2 cellular contexts compared by ENCODE assay signal in the genomic region with DNA sequence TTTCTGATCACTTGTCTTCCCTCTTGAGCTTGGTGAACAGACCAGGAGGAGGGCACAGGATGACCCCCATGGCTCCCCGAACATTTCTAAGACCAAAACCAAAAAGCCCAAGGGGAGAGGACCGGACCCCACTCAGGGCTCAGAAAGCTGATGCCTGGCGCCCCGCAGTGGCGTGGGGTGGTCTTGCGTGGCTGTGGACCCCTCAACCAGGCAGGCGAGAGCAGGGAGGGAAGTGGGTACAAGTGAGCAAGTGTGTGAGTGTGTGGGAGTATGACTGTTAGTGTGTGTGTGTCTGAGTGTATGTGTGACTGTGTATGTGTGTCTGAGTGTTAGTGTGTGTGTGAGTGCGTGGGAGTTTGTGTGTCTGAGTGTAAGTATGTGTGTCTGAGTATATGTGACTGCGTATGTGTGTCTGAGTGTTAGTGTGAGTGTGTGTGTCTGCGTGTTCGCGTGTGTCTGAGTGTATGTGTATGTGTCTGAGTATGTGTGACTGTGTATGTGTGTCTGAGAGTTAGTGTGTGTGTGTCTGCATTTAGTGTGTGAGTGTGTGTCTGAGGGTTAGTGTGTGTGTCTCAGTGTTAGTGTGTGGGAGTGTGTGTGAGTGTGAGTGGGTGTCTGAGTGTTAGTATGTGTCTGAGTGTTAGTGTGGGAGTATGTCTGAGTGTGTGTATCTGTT.
TF ChIP-seq lines count a peak whose summit lies in the region.

No MANE protein-coding gene starts in this region.

TF ChIP-seq in HCT116, 20 proteins besides CTCF, POLR2A, EP300 and RAD21 (continued from another document):
- TF ChIP-seq, protein P1, sequence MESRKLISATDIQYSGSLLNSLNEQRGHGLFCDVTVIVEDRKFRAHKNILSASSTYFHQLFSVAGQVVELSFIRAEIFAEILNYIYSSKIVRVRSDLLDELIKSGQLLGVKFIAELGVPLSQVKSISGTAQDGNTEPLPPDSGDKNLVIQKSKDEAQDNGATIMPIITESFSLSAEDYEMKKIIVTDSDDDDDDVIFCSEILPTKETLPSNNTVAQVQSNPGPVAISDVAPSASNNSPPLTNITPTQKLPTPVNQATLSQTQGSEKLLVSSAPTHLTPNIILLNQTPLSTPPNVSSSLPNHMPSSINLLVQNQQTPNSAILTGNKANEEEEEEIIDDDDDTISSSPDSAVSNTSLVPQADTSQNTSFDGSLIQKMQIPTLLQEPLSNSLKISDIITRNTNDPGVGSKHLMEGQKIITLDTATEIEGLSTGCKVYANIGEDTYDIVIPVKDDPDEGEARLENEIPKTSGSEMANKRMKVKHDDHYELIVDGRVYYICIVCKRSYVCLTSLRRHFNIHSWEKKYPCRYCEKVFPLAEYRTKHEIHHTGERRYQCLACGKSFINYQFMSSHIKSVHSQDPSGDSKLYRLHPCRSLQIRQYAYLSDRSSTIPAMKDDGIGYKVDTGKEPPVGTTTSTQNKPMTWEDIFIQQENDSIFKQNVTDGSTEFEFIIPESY (IDR thresholded peaks at IDR 0.05; ENCODE audit: extremely low read depth, insufficient replicate concordance, low read length): no peak
- TF ChIP-seq EGR1 (IDR thresholded peaks at IDR 0.05; ENCODE audit: low read depth) (no peak), POLR2AphosphoS5 (IDR thresholded peaks at IDR 0.05; ENCODE audit: low read depth, low read length) (no peak), YY1 (IDR thresholded peaks at IDR 0.05; ENCODE audit: extremely low read depth, insufficient replicate concordance, low read depth, low read length) (no peak), ZNF274 (IDR thresholded peaks at IDR 0.05; ENCODE audit: low read depth, low read length) (no peak), EZH2 (IDR thresholded peaks at IDR 0.05) (no peak)
- TF ChIP-seq, protein P2, sequence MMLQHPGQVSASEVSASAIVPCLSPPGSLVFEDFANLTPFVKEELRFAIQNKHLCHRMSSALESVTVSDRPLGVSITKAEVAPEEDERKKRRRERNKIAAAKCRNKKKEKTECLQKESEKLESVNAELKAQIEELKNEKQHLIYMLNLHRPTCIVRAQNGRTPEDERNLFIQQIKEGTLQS (IDR thresholded peaks at IDR 0.05): no peak

TF ChIP-seq in WTC11, 78 proteins besides CTCF, POLR2A, EP300 and RAD21:
- TF ChIP-seq, protein P3, sequence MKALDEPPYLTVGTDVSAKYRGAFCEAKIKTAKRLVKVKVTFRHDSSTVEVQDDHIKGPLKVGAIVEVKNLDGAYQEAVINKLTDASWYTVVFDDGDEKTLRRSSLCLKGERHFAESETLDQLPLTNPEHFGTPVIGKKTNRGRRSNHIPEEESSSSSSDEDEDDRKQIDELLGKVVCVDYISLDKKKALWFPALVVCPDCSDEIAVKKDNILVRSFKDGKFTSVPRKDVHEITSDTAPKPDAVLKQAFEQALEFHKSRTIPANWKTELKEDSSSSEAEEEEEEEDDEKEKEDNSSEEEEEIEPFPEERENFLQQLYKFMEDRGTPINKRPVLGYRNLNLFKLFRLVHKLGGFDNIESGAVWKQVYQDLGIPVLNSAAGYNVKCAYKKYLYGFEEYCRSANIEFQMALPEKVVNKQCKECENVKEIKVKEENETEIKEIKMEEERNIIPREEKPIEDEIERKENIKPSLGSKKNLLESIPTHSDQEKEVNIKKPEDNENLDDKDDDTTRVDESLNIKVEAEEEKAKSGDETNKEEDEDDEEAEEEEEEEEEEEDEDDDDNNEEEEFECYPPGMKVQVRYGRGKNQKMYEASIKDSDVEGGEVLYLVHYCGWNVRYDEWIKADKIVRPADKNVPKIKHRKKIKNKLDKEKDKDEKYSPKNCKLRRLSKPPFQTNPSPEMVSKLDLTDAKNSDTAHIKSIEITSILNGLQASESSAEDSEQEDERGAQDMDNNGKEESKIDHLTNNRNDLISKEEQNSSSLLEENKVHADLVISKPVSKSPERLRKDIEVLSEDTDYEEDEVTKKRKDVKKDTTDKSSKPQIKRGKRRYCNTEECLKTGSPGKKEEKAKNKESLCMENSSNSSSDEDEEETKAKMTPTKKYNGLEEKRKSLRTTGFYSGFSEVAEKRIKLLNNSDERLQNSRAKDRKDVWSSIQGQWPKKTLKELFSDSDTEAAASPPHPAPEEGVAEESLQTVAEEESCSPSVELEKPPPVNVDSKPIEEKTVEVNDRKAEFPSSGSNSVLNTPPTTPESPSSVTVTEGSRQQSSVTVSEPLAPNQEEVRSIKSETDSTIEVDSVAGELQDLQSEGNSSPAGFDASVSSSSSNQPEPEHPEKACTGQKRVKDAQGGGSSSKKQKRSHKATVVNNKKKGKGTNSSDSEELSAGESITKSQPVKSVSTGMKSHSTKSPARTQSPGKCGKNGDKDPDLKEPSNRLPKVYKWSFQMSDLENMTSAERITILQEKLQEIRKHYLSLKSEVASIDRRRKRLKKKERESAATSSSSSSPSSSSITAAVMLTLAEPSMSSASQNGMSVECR (CRISPR knock-in tag; IDR thresholded peaks at IDR 0.05; ENCODE audit: borderline replicate concordance): no peak
- no peak for TF ChIP-seq ZNF396 (CRISPR knock-in tag; IDR thresholded peaks at IDR 0.05; ENCODE audit: borderline replicate concordance)
- TF ChIP-seq SMAD3 (CRISPR knock-in tag; IDR thresholded peaks at IDR 0.05; ENCODE audit: borderline replicate concordance): no peak
- TF ChIP-seq, protein P4, sequence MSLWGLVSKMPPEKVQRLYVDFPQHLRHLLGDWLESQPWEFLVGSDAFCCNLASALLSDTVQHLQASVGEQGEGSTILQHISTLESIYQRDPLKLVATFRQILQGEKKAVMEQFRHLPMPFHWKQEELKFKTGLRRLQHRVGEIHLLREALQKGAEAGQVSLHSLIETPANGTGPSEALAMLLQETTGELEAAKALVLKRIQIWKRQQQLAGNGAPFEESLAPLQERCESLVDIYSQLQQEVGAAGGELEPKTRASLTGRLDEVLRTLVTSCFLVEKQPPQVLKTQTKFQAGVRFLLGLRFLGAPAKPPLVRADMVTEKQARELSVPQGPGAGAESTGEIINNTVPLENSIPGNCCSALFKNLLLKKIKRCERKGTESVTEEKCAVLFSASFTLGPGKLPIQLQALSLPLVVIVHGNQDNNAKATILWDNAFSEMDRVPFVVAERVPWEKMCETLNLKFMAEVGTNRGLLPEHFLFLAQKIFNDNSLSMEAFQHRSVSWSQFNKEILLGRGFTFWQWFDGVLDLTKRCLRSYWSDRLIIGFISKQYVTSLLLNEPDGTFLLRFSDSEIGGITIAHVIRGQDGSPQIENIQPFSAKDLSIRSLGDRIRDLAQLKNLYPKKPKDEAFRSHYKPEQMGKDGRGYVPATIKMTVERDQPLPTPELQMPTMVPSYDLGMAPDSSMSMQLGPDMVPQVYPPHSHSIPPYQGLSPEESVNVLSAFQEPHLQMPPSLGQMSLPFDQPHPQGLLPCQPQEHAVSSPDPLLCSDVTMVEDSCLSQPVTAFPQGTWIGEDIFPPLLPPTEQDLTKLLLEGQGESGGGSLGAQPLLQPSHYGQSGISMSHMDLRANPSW (CRISPR knock-in tag; conservative IDR thresholded peaks at IDR 0.05; ENCODE audit: low read depth): no peak
- no peak for TF ChIP-seq ZNF138 (CRISPR knock-in tag; conservative IDR thresholded peaks at IDR 0.05)
- TF ChIP-seq, protein P5, sequence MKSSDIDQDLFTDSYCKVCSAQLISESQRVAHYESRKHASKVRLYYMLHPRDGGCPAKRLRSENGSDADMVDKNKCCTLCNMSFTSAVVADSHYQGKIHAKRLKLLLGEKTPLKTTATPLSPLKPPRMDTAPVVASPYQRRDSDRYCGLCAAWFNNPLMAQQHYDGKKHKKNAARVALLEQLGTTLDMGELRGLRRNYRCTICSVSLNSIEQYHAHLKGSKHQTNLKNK (CRISPR knock-in tag; IDR thresholded peaks at IDR 0.05): no peak
- no peak for TF ChIP-seq EMX1 (CRISPR knock-in tag; IDR thresholded peaks at IDR 0.05)
- TF ChIP-seq, protein P6, sequence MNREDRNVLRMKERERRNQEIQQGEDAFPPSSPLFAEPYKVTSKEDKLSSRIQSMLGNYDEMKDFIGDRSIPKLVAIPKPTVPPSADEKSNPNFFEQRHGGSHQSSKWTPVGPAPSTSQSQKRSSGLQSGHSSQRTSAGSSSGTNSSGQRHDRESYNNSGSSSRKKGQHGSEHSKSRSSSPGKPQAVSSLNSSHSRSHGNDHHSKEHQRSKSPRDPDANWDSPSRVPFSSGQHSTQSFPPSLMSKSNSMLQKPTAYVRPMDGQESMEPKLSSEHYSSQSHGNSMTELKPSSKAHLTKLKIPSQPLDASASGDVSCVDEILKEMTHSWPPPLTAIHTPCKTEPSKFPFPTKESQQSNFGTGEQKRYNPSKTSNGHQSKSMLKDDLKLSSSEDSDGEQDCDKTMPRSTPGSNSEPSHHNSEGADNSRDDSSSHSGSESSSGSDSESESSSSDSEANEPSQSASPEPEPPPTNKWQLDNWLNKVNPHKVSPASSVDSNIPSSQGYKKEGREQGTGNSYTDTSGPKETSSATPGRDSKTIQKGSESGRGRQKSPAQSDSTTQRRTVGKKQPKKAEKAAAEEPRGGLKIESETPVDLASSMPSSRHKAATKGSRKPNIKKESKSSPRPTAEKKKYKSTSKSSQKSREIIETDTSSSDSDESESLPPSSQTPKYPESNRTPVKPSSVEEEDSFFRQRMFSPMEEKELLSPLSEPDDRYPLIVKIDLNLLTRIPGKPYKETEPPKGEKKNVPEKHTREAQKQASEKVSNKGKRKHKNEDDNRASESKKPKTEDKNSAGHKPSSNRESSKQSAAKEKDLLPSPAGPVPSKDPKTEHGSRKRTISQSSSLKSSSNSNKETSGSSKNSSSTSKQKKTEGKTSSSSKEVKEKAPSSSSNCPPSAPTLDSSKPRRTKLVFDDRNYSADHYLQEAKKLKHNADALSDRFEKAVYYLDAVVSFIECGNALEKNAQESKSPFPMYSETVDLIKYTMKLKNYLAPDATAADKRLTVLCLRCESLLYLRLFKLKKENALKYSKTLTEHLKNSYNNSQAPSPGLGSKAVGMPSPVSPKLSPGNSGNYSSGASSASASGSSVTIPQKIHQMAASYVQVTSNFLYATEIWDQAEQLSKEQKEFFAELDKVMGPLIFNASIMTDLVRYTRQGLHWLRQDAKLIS (CRISPR knock-in tag; IDR thresholded peaks at IDR 0.05; ENCODE audit: borderline replicate concordance): no peak
- no peak for TF ChIP-seq MYBL2 (CRISPR knock-in tag; IDR thresholded peaks at IDR 0.05)
- TF ChIP-seq HMGA2 (CRISPR knock-in tag; IDR thresholded peaks at IDR 0.05): no peak
- TF ChIP-seq, protein P2 (CRISPR knock-in tag; conservative IDR thresholded peaks at IDR 0.05): no peak
- TF ChIP-seq, protein P7, sequence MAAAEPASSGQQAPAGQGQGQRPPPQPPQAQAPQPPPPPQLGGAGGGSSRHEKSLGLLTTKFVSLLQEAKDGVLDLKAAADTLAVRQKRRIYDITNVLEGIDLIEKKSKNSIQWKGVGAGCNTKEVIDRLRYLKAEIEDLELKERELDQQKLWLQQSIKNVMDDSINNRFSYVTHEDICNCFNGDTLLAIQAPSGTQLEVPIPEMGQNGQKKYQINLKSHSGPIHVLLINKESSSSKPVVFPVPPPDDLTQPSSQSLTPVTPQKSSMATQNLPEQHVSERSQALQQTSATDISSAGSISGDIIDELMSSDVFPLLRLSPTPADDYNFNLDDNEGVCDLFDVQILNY (CRISPR knock-in tag; IDR thresholded peaks at IDR 0.05): no peak
- no peak for TF ChIP-seq TEAD1 (CRISPR knock-in tag; IDR thresholded peaks at IDR 0.05)
- TF ChIP-seq ESRRA (CRISPR knock-in tag; IDR thresholded peaks at IDR 0.05; ENCODE audit: borderline replicate concordance): no peak
- TF ChIP-seq CREB1 (CRISPR knock-in tag; IDR thresholded peaks at IDR 0.05): no peak
- TF ChIP-seq OVOL2 (CRISPR knock-in tag; IDR thresholded peaks at IDR 0.05; ENCODE audit: borderline replicate concordance): no peak
- no peak for TF ChIP-seq SP1 (CRISPR knock-in tag; conservative IDR thresholded peaks at IDR 0.05)
